Comparison of ENCODE assay signal across 1 cellular context in the genomic region with DNA sequence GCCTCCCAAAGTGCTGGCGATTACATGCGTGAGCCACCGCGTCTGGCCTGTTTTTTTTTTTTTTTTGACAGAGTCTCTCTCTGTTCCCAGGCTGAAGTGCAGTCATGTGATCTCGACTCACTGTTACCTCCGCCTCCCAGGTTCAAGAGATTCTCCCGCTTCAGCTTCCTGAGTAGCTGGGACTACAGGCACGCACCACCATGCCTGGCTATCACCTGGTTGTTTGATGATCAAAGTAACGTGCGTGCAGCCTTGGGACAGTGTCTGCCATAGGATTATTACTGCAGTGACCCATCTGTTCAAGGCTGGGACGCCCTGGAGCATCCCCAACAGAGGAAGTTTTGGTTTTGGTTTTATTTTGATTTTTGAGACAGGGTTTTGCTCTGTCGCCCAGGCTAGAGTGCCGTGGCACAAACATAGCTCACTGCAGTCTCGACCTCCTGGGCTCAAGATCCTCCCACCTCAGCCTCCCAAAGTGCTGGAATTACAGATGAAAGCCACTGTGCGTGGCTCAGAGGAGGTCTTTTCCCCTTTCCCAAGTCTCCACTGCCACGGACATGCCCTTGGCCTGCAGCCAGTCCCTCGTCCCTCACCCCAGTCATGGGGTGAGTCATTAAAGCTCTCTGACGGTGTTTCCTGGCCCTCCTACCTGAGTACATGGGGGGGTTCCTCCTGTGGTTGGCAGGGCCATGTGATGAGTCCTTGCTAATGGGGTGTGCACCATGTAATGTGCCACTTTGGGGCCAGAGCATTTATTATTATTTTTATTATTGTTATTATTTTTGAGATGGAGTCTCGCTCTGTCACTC.
TF ChIP-seq lines count a peak whose summit lies in the region.

No MANE protein-coding gene starts in this region.

TF ChIP-seq in K562, 482 proteins besides CTCF, POLR2A, EP300 and RAD21 (continued from another document):
- TF ChIP-seq, protein P1, sequence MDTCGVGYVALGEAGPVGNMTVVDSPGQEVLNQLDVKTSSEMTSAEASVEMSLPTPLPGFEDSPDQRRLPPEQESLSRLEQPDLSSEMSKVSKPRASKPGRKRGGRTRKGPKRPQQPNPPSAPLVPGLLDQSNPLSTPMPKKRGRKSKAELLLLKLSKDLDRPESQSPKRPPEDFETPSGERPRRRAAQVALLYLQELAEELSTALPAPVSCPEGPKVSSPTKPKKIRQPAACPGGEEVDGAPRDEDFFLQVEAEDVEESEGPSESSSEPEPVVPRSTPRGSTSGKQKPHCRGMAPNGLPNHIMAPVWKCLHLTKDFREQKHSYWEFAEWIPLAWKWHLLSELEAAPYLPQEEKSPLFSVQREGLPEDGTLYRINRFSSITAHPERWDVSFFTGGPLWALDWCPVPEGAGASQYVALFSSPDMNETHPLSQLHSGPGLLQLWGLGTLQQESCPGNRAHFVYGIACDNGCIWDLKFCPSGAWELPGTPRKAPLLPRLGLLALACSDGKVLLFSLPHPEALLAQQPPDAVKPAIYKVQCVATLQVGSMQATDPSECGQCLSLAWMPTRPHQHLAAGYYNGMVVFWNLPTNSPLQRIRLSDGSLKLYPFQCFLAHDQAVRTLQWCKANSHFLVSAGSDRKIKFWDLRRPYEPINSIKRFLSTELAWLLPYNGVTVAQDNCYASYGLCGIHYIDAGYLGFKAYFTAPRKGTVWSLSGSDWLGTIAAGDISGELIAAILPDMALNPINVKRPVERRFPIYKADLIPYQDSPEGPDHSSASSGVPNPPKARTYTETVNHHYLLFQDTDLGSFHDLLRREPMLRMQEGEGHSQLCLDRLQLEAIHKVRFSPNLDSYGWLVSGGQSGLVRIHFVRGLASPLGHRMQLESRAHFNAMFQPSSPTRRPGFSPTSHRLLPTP (IDR thresholded peaks at IDR 0.05; ENCODE audit: borderline replicate concordance, extremely low read depth, insufficient read length) = no peak
- TF ChIP-seq SAFB2 (IDR thresholded peaks at IDR 0.05; ENCODE audit: borderline replicate concordance, low read depth, low read length, severe bottlenecking) (no peak), FOSL1 (tag; conservative IDR thresholded peaks at IDR 0.05) (peak; percentile 37; the same call in 1 of the 2 replicates), RBFOX2 (IDR thresholded peaks at IDR 0.05; ENCODE audit: low read depth, low read length) (no peak), SNRNP70 (optimal IDR thresholded peaks at IDR 0.05; ENCODE audit: low read depth, low read length) (no peak), GABPA (tag; conservative IDR thresholded peaks at IDR 0.05; ENCODE audit: low read depth) (no peak), NFIC (IDR thresholded peaks at IDR 0.05) (peak; percentile 70), SMARCE1 (IDR thresholded peaks at IDR 0.05) (no peak), TSC22D4 (tag; IDR thresholded peaks at IDR 0.05) (no peak), STAT5B (CRISPR knock-in tag; IDR thresholded peaks at IDR 0.05) (no peak), ZC3H8 (IDR thresholded peaks at IDR 0.05) (no peak), RAD51 (IDR thresholded peaks at IDR 0.05; ENCODE audit: borderline replicate concordance, low read depth) (0 out of 2 replicates have a peak, but pooled peaks have one; percentile 27), ZNF263 (CRISPR knock-in tag; IDR thresholded peaks at IDR 0.05; ENCODE audit: borderline replicate concordance) (peak; percentile 65; the same call in 1 of the 2 replicates), ILF3 (IDR thresholded peaks at IDR 0.05; ENCODE audit: borderline replicate concordance) (no peak), TRIM28 (IDR thresholded peaks at IDR 0.05) (no peak), JUN (IDR thresholded peaks at IDR 0.05; ENCODE audit: borderline replicate concordance, low read depth, low read length) (0 out of 2 replicates have a peak, but pooled peaks have one; percentile 50), JUN (CRISPR knock-in tag; IDR thresholded peaks at IDR 0.05; ENCODE audit: borderline replicate concordance) (no peak), COPS2 (conservative IDR thresholded peaks at IDR 0.05) (no peak), TOE1 (IDR thresholded peaks at IDR 0.05; ENCODE audit: borderline replicate concordance) (0 out of 2 replicates have a peak, but pooled peaks have one; percentile 22), TOE1 (CRISPR knock-in tag; IDR thresholded peaks at IDR 0.05; ENCODE audit: borderline replicate concordance, low read depth) (no peak), MCM2 (IDR thresholded peaks at IDR 0.05; ENCODE audit: low read depth) (no peak), MAZ (CRISPR knock-in tag; conservative IDR thresholded peaks at IDR 0.05 in 1 of 2, IDR thresholded peaks at IDR 0.05 in 1 of 2) (no peak), RBBP5 (IDR thresholded peaks at IDR 0.05; ENCODE audit: borderline replicate concordance, insufficient read depth, low read length, poor library complexity, severe bottlenecking) (no peak), XRCC3 (IDR thresholded peaks at IDR 0.05) (no peak), ETV6 (IDR thresholded peaks at IDR 0.05; ENCODE audit: borderline replicate concordance in 1 of 2, low read depth in 2 of 2, low read length in 1 of 2) (no peak), ETV6 (CRISPR knock-in tag; IDR thresholded peaks at IDR 0.05; ENCODE audit: borderline replicate concordance) (no peak)
- TF ChIP-seq, protein P2, sequence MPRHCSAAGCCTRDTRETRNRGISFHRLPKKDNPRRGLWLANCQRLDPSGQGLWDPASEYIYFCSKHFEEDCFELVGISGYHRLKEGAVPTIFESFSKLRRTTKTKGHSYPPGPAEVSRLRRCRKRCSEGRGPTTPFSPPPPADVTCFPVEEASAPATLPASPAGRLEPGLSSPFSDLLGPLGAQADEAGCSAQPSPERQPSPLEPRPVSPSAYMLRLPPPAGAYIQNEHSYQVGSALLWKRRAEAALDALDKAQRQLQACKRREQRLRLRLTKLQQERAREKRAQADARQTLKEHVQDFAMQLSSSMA (CRISPR knock-in tag; IDR thresholded peaks at IDR 0.05) = no peak
- TF ChIP-seq, protein P3, sequence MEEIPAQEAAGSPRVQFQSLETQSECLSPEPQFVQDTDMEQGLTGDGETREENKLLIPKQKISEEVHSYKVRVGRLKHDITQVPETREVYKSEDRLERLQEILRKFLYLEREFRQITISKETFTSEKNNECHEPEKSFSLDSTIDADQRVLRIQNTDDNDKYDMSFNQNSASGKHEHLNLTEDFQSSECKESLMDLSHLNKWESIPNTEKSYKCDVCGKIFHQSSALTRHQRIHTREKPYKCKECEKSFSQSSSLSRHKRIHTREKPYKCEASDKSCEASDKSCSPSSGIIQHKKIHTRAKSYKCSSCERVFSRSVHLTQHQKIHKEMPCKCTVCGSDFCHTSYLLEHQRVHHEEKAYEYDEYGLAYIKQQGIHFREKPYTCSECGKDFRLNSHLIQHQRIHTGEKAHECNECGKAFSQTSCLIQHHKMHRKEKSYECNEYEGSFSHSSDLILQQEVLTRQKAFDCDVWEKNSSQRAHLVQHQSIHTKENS (CRISPR knock-in tag; IDR thresholded peaks at IDR 0.05) = no peak
- TF ChIP-seq, protein P4, sequence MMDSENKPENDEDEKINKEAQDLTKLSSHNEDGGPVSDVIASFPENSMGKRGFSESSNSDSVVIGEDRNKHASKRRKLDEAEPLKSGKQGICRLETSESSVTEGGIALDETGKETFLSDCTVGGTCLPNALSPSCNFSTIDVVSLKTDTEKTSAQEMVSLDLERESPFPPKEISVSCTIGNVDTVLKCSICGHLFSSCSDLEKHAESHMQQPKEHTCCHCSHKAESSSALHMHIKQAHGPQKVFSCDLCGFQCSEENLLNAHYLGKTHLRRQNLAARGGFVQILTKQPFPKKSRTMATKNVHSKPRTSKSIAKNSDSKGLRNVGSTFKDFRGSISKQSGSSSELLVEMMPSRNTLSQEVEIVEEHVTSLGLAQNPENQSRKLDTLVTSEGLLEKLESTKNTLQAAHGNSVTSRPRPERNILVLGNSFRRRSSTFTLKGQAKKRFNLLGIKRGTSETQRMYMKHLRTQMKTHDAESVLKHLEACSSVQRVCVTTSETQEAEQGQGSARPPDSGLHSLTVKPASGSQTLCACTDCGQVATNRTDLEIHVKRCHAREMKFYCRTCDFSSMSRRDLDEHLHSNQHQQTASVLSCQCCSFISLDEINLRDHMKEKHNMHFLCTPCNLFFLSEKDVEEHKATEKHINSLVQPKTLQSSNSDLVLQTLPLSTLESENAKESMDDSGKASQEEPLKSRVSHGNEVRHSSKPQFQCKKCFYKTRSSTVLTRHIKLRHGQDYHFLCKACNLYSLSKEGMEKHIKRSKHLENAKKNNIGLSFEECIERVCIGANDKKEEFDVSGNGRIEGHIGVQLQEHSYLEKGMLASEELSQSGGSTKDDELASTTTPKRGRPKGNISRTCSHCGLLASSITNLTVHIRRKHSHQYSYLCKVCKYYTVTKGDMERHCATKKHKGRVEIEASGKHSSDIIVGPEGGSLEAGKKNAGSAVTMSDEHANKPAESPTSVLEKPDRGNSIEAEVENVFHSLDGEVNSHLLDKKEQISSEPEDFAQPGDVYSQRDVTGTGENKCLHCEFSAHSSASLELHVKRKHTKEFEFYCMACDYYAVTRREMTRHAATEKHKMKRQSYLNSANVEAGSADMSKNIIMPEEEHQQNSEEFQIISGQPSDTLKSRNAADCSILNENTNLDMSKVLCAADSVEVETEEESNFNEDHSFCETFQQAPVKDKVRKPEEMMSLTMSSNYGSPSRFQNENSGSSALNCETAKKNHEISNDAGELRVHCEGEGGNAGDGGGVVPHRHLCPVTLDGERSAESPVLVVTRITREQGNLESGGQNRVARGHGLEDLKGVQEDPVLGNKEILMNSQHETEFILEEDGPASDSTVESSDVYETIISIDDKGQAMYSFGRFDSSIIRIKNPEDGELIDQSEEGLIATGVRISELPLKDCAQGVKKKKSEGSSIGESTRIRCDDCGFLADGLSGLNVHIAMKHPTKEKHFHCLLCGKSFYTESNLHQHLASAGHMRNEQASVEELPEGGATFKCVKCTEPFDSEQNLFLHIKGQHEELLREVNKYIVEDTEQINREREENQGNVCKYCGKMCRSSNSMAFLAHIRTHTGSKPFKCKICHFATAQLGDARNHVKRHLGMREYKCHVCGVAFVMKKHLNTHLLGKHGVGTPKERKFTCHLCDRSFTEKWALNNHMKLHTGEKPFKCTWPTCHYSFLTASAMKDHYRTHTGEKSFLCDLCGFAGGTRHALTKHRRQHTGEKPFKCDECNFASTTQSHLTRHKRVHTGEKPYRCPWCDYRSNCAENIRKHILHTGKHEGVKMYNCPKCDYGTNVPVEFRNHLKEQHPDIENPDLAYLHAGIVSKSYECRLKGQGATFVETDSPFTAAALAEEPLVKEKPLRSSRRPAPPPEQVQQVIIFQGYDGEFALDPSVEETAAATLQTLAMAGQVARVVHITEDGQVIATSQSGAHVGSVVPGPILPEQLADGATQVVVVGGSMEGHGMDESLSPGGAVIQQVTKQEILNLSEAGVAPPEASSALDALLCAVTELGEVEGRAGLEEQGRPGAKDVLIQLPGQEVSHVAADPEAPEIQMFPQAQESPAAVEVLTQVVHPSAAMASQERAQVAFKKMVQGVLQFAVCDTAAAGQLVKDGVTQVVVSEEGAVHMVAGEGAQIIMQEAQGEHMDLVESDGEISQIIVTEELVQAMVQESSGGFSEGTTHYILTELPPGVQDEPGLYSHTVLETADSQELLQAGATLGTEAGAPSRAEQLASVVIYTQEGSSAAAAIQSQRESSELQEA (IDR thresholded peaks at IDR 0.05; ENCODE audit: low read depth) = no peak
- TF ChIP-seq, protein P5, sequence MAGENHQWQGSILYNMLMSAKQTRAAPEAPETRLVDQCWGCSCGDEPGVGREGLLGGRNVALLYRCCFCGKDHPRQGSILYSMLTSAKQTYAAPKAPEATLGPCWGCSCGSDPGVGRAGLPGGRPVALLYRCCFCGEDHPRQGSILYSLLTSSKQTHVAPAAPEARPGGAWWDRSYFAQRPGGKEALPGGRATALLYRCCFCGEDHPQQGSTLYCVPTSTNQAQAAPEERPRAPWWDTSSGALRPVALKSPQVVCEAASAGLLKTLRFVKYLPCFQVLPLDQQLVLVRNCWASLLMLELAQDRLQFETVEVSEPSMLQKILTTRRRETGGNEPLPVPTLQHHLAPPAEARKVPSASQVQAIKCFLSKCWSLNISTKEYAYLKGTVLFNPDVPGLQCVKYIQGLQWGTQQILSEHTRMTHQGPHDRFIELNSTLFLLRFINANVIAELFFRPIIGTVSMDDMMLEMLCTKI (IDR thresholded peaks at IDR 0.05; ENCODE audit: partially characterized antibody) = no peak
